In genomic region chr11:117934526-117935307, GRCh38 we compare ENCODE assay signal across 22 cellular contexts. TPM values are rescaled to one million over a fixed set of nuclear protein-coding genes. Genes with fewer than 3 reads are reported as not detected.
DNase-seq lines count a peak whose midpoint lies in the region; ATAC-seq, FAIRE-seq and TF ChIP-seq lines count a peak whose summit lies in the region.
"Had no signal": no experiment of that assay in that cellular context is flagged by ENCODE, and none has a peak within 500 bp of the region (broad histone marks: within the 10 kb centered on the region; RNA-seq: fewer than 3 reads in every experiment).

No MANE protein-coding gene starts in this region.

- H3K27me3 Mint-ChIP-seq in WTC11 (ENCODE audit: low read depth) = no peaks in the 10 kb centered on the region; the same call in 1 of the 2 replicates
- H3K27me3 Mint-ChIP-seq in dendritic cell treated with granulocyte-macrophage colony-stimulating factor and Interleukin-4, amounts not matched to agents 40 ng/mL and 50 ng/mL, for 4 days = peaks cover 8% of the 10 kb centered on the region

- peak overlapping the region; percentile 20 for H3K4me2 ChIP-seq in DOHH2 (ENCODE audit: low read length)

- H3K36me3 ChIP-seq in DOHH2 (ENCODE audit: control insufficient read depth, low read length) (no peaks in the 10 kb centered on the region), spleen (no peaks in the 10 kb centered on the region), kidney (ENCODE audit: control insufficient read depth in 1 of 2, insufficient read depth in 2 of 2, low read length in 2 of 2) (no peaks in the 10 kb centered on the region)
- H3K36me3 ChIP-seq: transverse colon had no signal

- peaks cover 73% of the 10 kb centered on the region for H3K4me1 ChIP-seq in DOHH2 (ENCODE audit: control insufficient read depth, low read length)
- H3K4me1 ChIP-seq in spleen = peaks cover 3 to 28% (median 22%) of the 10 kb centered on the region in 6 donors
- no peaks in the 10 kb centered on the region for H3K4me1 ChIP-seq in kidney (ENCODE audit: control insufficient read depth in 1 of 2, insufficient read depth in 1 of 2, low read depth in 1 of 2, low read length in 2 of 2)

- no peak for TF ChIP-seq CTCF in DOHH2 (IDR thresholded peaks at IDR 0.05; ENCODE audit: low read depth, low read length, poor library complexity, severe bottlenecking)
- TF ChIP-seq CTCF in WTC11 (IDR thresholded peaks at IDR 0.05) = no peak
- TF ChIP-seq CTCF in spleen (IDR thresholded peaks at IDR 0.05 in 8 of 11, conservative IDR thresholded peaks at IDR 0.05 in 3 of 11) = no peak
- no peak for TF ChIP-seq CTCF in kidney (IDR thresholded peaks at IDR 0.05; ENCODE audit: borderline replicate concordance, extremely low read depth, insufficient read depth)

- WGBS in spleen, 5 donors = 75 to 83% (median 77%) methylated on average over 19 of the region's 19 CpGs

- no peak overlapping the region for H3K9ac ChIP-seq in kidney (ENCODE audit: low read length in 2 of 2)
- H3K9ac ChIP-seq: GM23248 had no signal

- no peaks in the 10 kb centered on the region for H3K36me3 Mint-ChIP-seq in WTC11
- H3K36me3 Mint-ChIP-seq in dendritic cell treated with granulocyte-macrophage colony-stimulating factor and Interleukin-4, amounts not matched to agents 40 ng/mL and 50 ng/mL, for 4 days (ENCODE audit: low read depth) = no peaks in the 10 kb centered on the region
- H3K36me3 Mint-ChIP-seq: mesothelial cell of epicardium had no signal

- no peak for FAIRE-seq in kidney (lab: Jason Lieb, UNC)
- FAIRE-seq: bronchial epithelial cell, frontal cortex had no signal

- ATAC-seq in WTC11 (no peak), GM21526 (IDR thresholded peaks at IDR 0.05; ENCODE audit: low FRiP score, unreplicated experiment) (no peak), HG03565 (IDR thresholded peaks at IDR 0.05; ENCODE audit: unreplicated experiment) (no peak)

- H3K27me3 ChIP-seq in DOHH2 (ENCODE audit: control insufficient read depth, low read length) (no peaks in the 10 kb centered on the region), spleen (replicated peaks in 1 of 7) (no peaks in the 10 kb centered on the region)
- H3K27me3 ChIP-seq: dorsolateral prefrontal cortex, transverse colon had no signal

- CTCF ChIA-PET in WTC11 (lab: Charles Lee) = interaction anchor here (0.6 to 9.2 kb wide), 5 partner anchors 11 to 112 kb away, joined by 3 to 94 read pairs (median 4); no protein-coding TSS in a partner anchor

- DNase-seq in WTC11 (ENCODE audit: low spot score) (no peak), spleen (peak; percentile 72), kidney (no peak), NCI-H446 treated with DMSO at 0.1 percent for 48 hours (lab: John Stamatoyannopoulos, UW) (no peak)
- DNase-seq: activated CD4-positive, alpha-beta T cell treated with anti-CD3 and anti-CD28 coated beads, Interleukin-2, amount 10 ng/mL, durations not matched to agents 7 days and 5 days; DMS79 treated with DMSO at 0.1 percent for 48 hours; erythroblast; GM23248; Karpas-422; NCI-H1048; SW 1271; transverse colon had no signal

- H3K9me3 Mint-ChIP-seq in WTC11 = no peaks in the 10 kb centered on the region
- H3K9me3 Mint-ChIP-seq in dendritic cell treated with granulocyte-macrophage colony-stimulating factor and Interleukin-4, amounts not matched to agents 40 ng/mL and 50 ng/mL, for 4 days = no peaks in the 10 kb centered on the region
- H3K9me3 Mint-ChIP-seq: activated CD4-positive, alpha-beta T cell treated with anti-CD3 and anti-CD28 coated beads, Interleukin-2, amount 10 ng/mL, durations not matched to agents 7 days and 5 days; mesothelial cell of epicardium had no signal

- no peak overlapping the region for H3K4me3 ChIP-seq in DOHH2 (ENCODE audit: low read length)
- H3K4me3 ChIP-seq in spleen = no peak overlapping the region
- H3K4me3 ChIP-seq in kidney (ENCODE audit: low read length in 2 of 2) = no peak overlapping the region
- H3K4me3 ChIP-seq: dorsolateral prefrontal cortex, GM23248, transverse colon had no signal

- H3K27ac Mint-ChIP-seq in WTC11 = peak overlapping the region; percentile 12; the same call in 1 of the 2 replicates
- peak overlapping the region; percentile 89 for H3K27ac Mint-ChIP-seq in dendritic cell treated with granulocyte-macrophage colony-stimulating factor and Interleukin-4, amounts not matched to agents 40 ng/mL and 50 ng/mL, for 4 days
- H3K27ac Mint-ChIP-seq: activated CD4-positive, alpha-beta T cell treated with anti-CD3 and anti-CD28 coated beads, Interleukin-2, amount 10 ng/mL, durations not matched to agents 7 days and 5 days; mesothelial cell of epicardium had no signal

- no peak for TF ChIP-seq POLR2A in spleen (IDR thresholded peaks at IDR 0.05)

- H3K79me2 ChIP-seq in DOHH2 (ENCODE audit: control insufficient read depth, low read length) = no peaks in the 10 kb centered on the region

- H3K27ac ChIP-seq in DOHH2 (ENCODE audit: low read depth, low read length) (no peak overlapping the region), spleen (no peak overlapping the region), kidney (ENCODE audit: low read depth in 2 of 2, low read length in 2 of 2) (no peak overlapping the region)
- H3K27ac ChIP-seq: dorsolateral prefrontal cortex, GM23248, transverse colon had no signal

- H4K20me1 ChIP-seq in DOHH2 (ENCODE audit: control insufficient read depth, insufficient read depth, low read depth, low read length) = no peaks in the 10 kb centered on the region

- no peak overlapping the region for H3K4me3 Mint-ChIP-seq in WTC11
- no peak overlapping the region for H3K4me3 Mint-ChIP-seq in dendritic cell treated with granulocyte-macrophage colony-stimulating factor and Interleukin-4, amounts not matched to agents 40 ng/mL and 50 ng/mL, for 4 days
- H3K4me3 Mint-ChIP-seq: activated CD4-positive, alpha-beta T cell treated with anti-CD3 and anti-CD28 coated beads, Interleukin-2, amount 10 ng/mL, durations not matched to agents 7 days and 5 days; mesothelial cell of epicardium had no signal

- no peaks in the 10 kb centered on the region for H3K9me2 ChIP-seq in DOHH2 (replicated peaks; ENCODE audit: control insufficient read depth, low read length)

- H3F3A ChIP-seq in DOHH2 (ENCODE audit: control insufficient read depth, insufficient read depth) = peaks cover 7% of the 10 kb centered on the region; the same call in 1 of the 2 replicates

- peaks cover 26% of the 10 kb centered on the region for H3K4me1 Mint-ChIP-seq in WTC11
- H3K4me1 Mint-ChIP-seq in dendritic cell treated with granulocyte-macrophage colony-stimulating factor and Interleukin-4, amounts not matched to agents 40 ng/mL and 50 ng/mL, for 4 days (ENCODE audit: low read depth) = peaks cover 67% of the 10 kb centered on the region

- H3K9me3 ChIP-seq in DOHH2 (ENCODE audit: control insufficient read depth, insufficient read depth, low read length) (no peaks in the 10 kb centered on the region), spleen (no peaks in the 10 kb centered on the region), kidney (ENCODE audit: control insufficient read depth in 1 of 2, low read length in 2 of 2) (no peaks in the 10 kb centered on the region)
- H3K9me3 ChIP-seq: transverse colon had no signal

- intact Hi-C loops in dendritic cell treated with granulocyte-macrophage colony-stimulating factor and Interleukin-4, amounts not matched to agents 40 ng/mL and 50 ng/mL, for 4 days (cut with micrococcal nuclease) = no loop called here
- intact Hi-C loops in spleen (cut with DNase I; ENCODE audit: low total_unique reads) = no loop called here
- intact Hi-C loops in kidney (cut with DNase I) = no loop called here

- POLR2A ChIA-PET in WTC11 (lab: Charles Lee) = no interaction called here

TF ChIP-seq in WTC11, 78 proteins besides CTCF, POLR2A, EP300 and RAD21 (continues in another document):
- no peak for TF ChIP-seq SMAD3 (CRISPR knock-in tag; IDR thresholded peaks at IDR 0.05; ENCODE audit: borderline replicate concordance)
- TF ChIP-seq EMX1 (CRISPR knock-in tag; IDR thresholded peaks at IDR 0.05) = no peak
- TF ChIP-seq ZNF121 (CRISPR knock-in tag; IDR thresholded peaks at IDR 0.05) = no peak
- TF ChIP-seq NFATC4 (CRISPR knock-in tag; IDR thresholded peaks at IDR 0.05) = no peak
- TF ChIP-seq, protein P1, sequence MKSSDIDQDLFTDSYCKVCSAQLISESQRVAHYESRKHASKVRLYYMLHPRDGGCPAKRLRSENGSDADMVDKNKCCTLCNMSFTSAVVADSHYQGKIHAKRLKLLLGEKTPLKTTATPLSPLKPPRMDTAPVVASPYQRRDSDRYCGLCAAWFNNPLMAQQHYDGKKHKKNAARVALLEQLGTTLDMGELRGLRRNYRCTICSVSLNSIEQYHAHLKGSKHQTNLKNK (CRISPR knock-in tag; IDR thresholded peaks at IDR 0.05) = no peak
- no peak for TF ChIP-seq ZNF263 (CRISPR knock-in tag; IDR thresholded peaks at IDR 0.05; ENCODE audit: low read depth)
- no peak for TF ChIP-seq ELF4 (CRISPR knock-in tag; IDR thresholded peaks at IDR 0.05; ENCODE audit: low read depth)
- no peak for TF ChIP-seq NFE2L1 (CRISPR knock-in tag; IDR thresholded peaks at IDR 0.05)

RNA-seq across cellular contexts. Expression of gene TMPRSS13, which starts 5.5 kb away (rescaled TPM):
- total RNA-seq in WTC11 (2021) (0.62 to 1.1 TPM (median 0.63 TPM) in 3 replicates), spleen (1 to 10 TPM in 6 of 7 donors, under 1 TPM in 1; 0.95 to 2.2 (median 1.7) TPM), kidney (1.9 TPM)
- polyA plus RNA-seq in spleen (1 to 10 TPM; 1.3 to 1.9 (median 1.5) TPM), kidney (ENCODE audit: insufficient read depth, low read depth, low replicate concordance) (1.2 TPM)
- total RNA-seq: GM23248, HT1080, NCI-H460 had no signal
- polyA plus RNA-seq: GM23248 had no signal

RNA-seq across cellular contexts. Expression of gene IL10RA, which starts 51.5 kb away (rescaled TPM):
- total RNA-seq in WTC11 (2021) (0.41 to 0.74 TPM (median 0.71 TPM) in 3 replicates), spleen (100 to 1,000 TPM; 114 to 239 (median 171) TPM), kidney (37.2 TPM)
- polyA plus RNA-seq in spleen (10 to 100 TPM; 32.9 to 39.4 (median 38.3) TPM), kidney (ENCODE audit: insufficient read depth, low read depth, low replicate concordance) (1.8 TPM)
- total RNA-seq: bronchial epithelial cell, GM23248, HT1080 had no signal
- polyA plus RNA-seq: GM23248 had no signal

RNA-seq across cellular contexts. Expression of gene FXYD6, which starts 58.3 kb away (rescaled TPM):
- total RNA-seq in WTC11 (2021) (26.2 to 31.6 TPM (median 30.1 TPM) in 3 replicates), spleen (100 to 1,000 TPM in 5 of 7 donors, 10 to 100 TPM in 2; 75.4 to 230 (median 140) TPM), kidney (62.7 TPM)
- polyA plus RNA-seq in spleen (10 to 100 TPM; 40.8 to 71.5 (median 51.4) TPM), kidney (ENCODE audit: insufficient read depth, low read depth, low replicate concordance) (57.8 TPM)
- total RNA-seq: activated CD4-positive, alpha-beta T cell treated with anti-CD3 and anti-CD28 coated beads, Interleukin-2, amount 10 ng/mL, durations not matched to agents 7 days and 5 days; bronchial epithelial cell; GM23248; NCI-H460 had no signal
- polyA plus RNA-seq: GM23248 had no signal

Comparison
In these comparisons a context has a peak if more than half of its experiments do, and no peak if none do; other contexts are left out.
1. RNA of gene IL10RA, which starts 51.5 kb away (total RNA-seq): 114 to 239 TPM in spleen and 37.2 TPM in kidney (single experiment); 0.41 to 0.74 TPM in WTC11; every median in the first group is over 10 times any median in the second.